In genomic region chr3:138608322-138609214, GRCh38 we compare ENCODE assay signal across 8 cellular contexts. TPM values are rescaled to one million over a fixed set of nuclear protein-coding genes. Genes with fewer than 3 reads are reported as not detected.
DNase-seq lines count a peak whose midpoint lies in the region; ATAC-seq, FAIRE-seq and TF ChIP-seq lines count a peak whose summit lies in the region.

TSS of gene FAIM (plus strand) at chr3:138608771. CDS start at chr3:138619727, 10,956 bp downstream.

- peaks cover 10% of the 10 kb centered on the region for H3K27me3 Mint-ChIP-seq in central memory CD8-positive, alpha-beta T cell

- no peaks in the 10 kb centered on the region for H4K20me1 ChIP-seq in keratinocyte (ENCODE audit: control insufficient read depth, extremely low read depth, insufficient read depth, low read length)

- H3K4me3 Mint-ChIP-seq in central memory CD8-positive, alpha-beta T cell = peak within 1 kb of the TSS; percentile 96

- H3K9me1 ChIP-seq in keratinocyte (ENCODE audit: control insufficient read depth, extremely low read depth, insufficient read depth, low read length) = no peaks in the 10 kb centered on the region

- no peak for TF ChIP-seq CTCF in keratinocyte (optimal IDR thresholded peaks at IDR 0.05 in 1 of 3, IDR thresholded peaks at IDR 0.05 in 1 of 3, conservative IDR thresholded peaks at IDR 0.05 in 1 of 3; ENCODE audit: extremely low read depth in 1 of 3, insufficient read depth in 2 of 3, low read length in 3 of 3)

- H3K36me3 ChIP-seq in keratinocyte (ENCODE audit: control insufficient read depth in 2 of 2, extremely low read depth in 1 of 2, insufficient read depth in 2 of 2, low read length in 2 of 2) = no peaks in the 10 kb centered on the region

- peak; percentile 41 for DNase-seq in NK-92 treated with Interleukin-12 subunit alpha and Interleukin-12 subunit beta, amount 100 ng/mL, for 24 hours (lab: John Stamatoyannopoulos, UW)
- DNase-seq in NK-92 (lab: John Stamatoyannopoulos, UW; ENCODE audit: unreplicated experiment) = no peak
- peak; percentile 23 for DNase-seq in NCI-H1436 treated with DMSO at 0.1 percent for 48 hours (lab: John Stamatoyannopoulos, UW)
- peak; percentile 16 for DNase-seq in activated CD4-positive, CD25-positive, alpha-beta regulatory T cell treated with anti-CD3 and anti-CD28 coated beads, Interleukin-2, amount 50 U/mL, for 16 hours (ENCODE audit: low read depth, low spot score)
- DNase-seq in central memory CD8-positive, alpha-beta T cell (ENCODE audit: low spot score in 2 of 2) = peak; percentile 62 to 68
- no peak for DNase-seq in keratinocyte (ENCODE audit: low read depth, low spot score)
- DNase-seq in stimulated activated CD4-positive, alpha-beta T cell treated with anti-CD3 and anti-CD28 coated beads, Interleukin-15, amount 100 ng/mL, for 1 hour (ENCODE audit: low read depth in 1 of 2, low spot score in 1 of 2) = peak; percentile 43 to 51

- peaks cover 6% of the 10 kb centered on the region for H3K4me1 ChIP-seq in keratinocyte (ENCODE audit: control insufficient read depth, extremely low read depth, insufficient read depth, low read length)

- H3K9me3 Mint-ChIP-seq in central memory CD8-positive, alpha-beta T cell = peaks cover 6% of the 10 kb centered on the region

- H3K4me2 ChIP-seq in keratinocyte (ENCODE audit: control insufficient read depth, extremely low read depth, insufficient read depth, low read depth, low read length) = peak within 1 kb of the TSS; percentile 89

- H3K27me3 ChIP-seq in keratinocyte (ENCODE audit: control insufficient read depth, extremely low read depth, insufficient read depth, low read length) = no peaks in the 10 kb centered on the region

- dilution Hi-C loops in keratinocyte (cut with MboI; ENCODE audit: extremely low pct_ligation_motif_present, low sequenced_read_pairs) = no loop called here

- no peak for FAIRE-seq in keratinocyte (lab: Jason Lieb, UNC)

- H3K27ac ChIP-seq in keratinocyte (ENCODE audit: control insufficient read depth, insufficient read depth, low read length) = peak within 1 kb of the TSS; percentile 75

- H3K27ac Mint-ChIP-seq in central memory CD8-positive, alpha-beta T cell (ENCODE audit: low read depth) = peak within 1 kb of the TSS; percentile 100

- H3K9ac ChIP-seq in keratinocyte (ENCODE audit: control insufficient read depth, extremely low read depth, insufficient read depth, low read length) = peak within 1 kb of the TSS; percentile 90

- peak; percentile 77 for ATAC-seq in HG02759 (IDR thresholded peaks at IDR 0.05; ENCODE audit: unreplicated experiment)
- peak; percentile 71 for ATAC-seq in central memory CD8-positive, alpha-beta T cell (replicated peaks; ENCODE audit: extremely low read depth, poor library complexity, severe bottlenecking)

- no peaks in the 10 kb centered on the region for H3K79me2 ChIP-seq in keratinocyte (ENCODE audit: control insufficient read depth, insufficient read depth, low read length)

- peaks cover 34% of the 10 kb centered on the region for H3K36me3 Mint-ChIP-seq in central memory CD8-positive, alpha-beta T cell (ENCODE audit: insufficient read depth)

- H2AFZ ChIP-seq in keratinocyte (ENCODE audit: control insufficient read depth, low read length) = peak within 1 kb of the TSS; percentile 97

- peak within 1 kb of the TSS; percentile 47 to 87 (median 72) for H3K4me3 ChIP-seq in keratinocyte (ENCODE audit: control insufficient read depth in 2 of 3, extremely low read depth in 1 of 3, insufficient read depth in 2 of 3, low read depth in 1 of 3, low read length in 3 of 3)

- H3K9me3 ChIP-seq in keratinocyte (ENCODE audit: control insufficient read depth, low read depth, low read length) = no peaks in the 10 kb centered on the region

- peaks cover 30% of the 10 kb centered on the region for H3K4me1 Mint-ChIP-seq in central memory CD8-positive, alpha-beta T cell

RNA-seq across cellular contexts. Expression of gene FAIM, which starts in this region (rescaled TPM):
- 3.1 to 6.7 TPM (median 3.2 TPM) in 3 replicates for polyA plus RNA-seq in keratinocyte
- 9.0 TPM for polyA plus RNA-seq in keratinocyte (2011; ENCODE audit: low read depth)
- 3.5 and 5.8 TPM in 2 replicates for polyA plus RNA-seq in keratinocyte (2011; cell fraction: cytosol; rRNA removed)
- 3.1 and 4.4 TPM in 2 replicates for polyA plus RNA-seq in keratinocyte (2011; cell fraction: nucleus; rRNA removed)
- polyA plus RNA-seq in keratinocyte (2012; ENCODE audit: low replicate concordance) = 4.4 and 8.2 TPM in 2 replicates
- polyA minus RNA-seq in keratinocyte = 0.36 to 0.67 TPM (median 0.40 TPM) in 3 replicates
- 3.8 TPM for polyA minus RNA-seq in keratinocyte (2011; cell fraction: cytosol; rRNA and poly(A)+ RNA removed)
- polyA minus RNA-seq in keratinocyte (2011; cell fraction: nucleus; rRNA and poly(A)+ RNA removed) = 0.32 and 1.6 TPM in 2 replicates

Comparison
In these comparisons a context has a peak if more than half of its experiments do, and no peak if none do; other contexts are left out.
1. DNase-seq: peak in NK-92 treated with Interleukin-12 subunit alpha and Interleukin-12 subunit beta, amount 100 ng/mL, for 24 hours (single experiment), NCI-H1436 treated with DMSO at 0.1 percent for 48 hours (single experiment), activated CD4-positive, CD25-positive, alpha-beta regulatory T cell treated with anti-CD3 and anti-CD28 coated beads, Interleukin-2, amount 50 U/mL, for 16 hours (single experiment), central memory CD8-positive, alpha-beta T cell (2 of 2) and stimulated activated CD4-positive, alpha-beta T cell treated with anti-CD3 and anti-CD28 coated beads, Interleukin-15, amount 100 ng/mL, for 1 hour (2 of 2); none in NK-92 (single experiment) and keratinocyte (single experiment).